In genomic region chr2:201260302-201260800, GRCh38 we compare ENCODE assay signal across 1 cellular context.
TF ChIP-seq lines count a peak whose summit lies in the region.

Gene CASP8 (plus strand): TSS chr2:201260536. CDS start chr2:201266487, 5,951 bp downstream.

TF ChIP-seq in HepG2, 621 proteins besides CTCF, POLR2A, EP300 and RAD21 (continued from another document and continues in another):
- peak; percentile 70 for TF ChIP-seq ARID5B (CRISPR knock-in tag; IDR thresholded peaks at IDR 0.05)
- no peak for TF ChIP-seq LCORL (IDR thresholded peaks at IDR 0.05)
- TF ChIP-seq LCORL (CRISPR knock-in tag; IDR thresholded peaks at IDR 0.05): 0 out of 2 replicates have a peak, but pooled peaks have one; percentile 36
- TF ChIP-seq RXRA (CRISPR knock-in tag; IDR thresholded peaks at IDR 0.05): 0 out of 2 replicates have a peak, but pooled peaks have one; percentile 13
- no peak for TF ChIP-seq KDM5A (IDR thresholded peaks at IDR 0.05; ENCODE audit: borderline replicate concordance, low read length)
- TF ChIP-seq ZNF12 (CRISPR knock-in tag; IDR thresholded peaks at IDR 0.05): no peak
- TF ChIP-seq U2AF1 (optimal IDR thresholded peaks at IDR 0.05; ENCODE audit: low read depth, low read length): no peak
- TF ChIP-seq HCFC1 (IDR thresholded peaks at IDR 0.05; ENCODE audit: low read depth, low read length): no peak; the same call in 1 of the 2 replicates
- TF ChIP-seq USF2 (IDR thresholded peaks at IDR 0.05; ENCODE audit: low read depth, low read length): no peak
- TF ChIP-seq USF2 (CRISPR knock-in tag; IDR thresholded peaks at IDR 0.05; ENCODE audit: borderline replicate concordance): no peak
- 0 out of 2 replicates have a peak, but pooled peaks have one; percentile 48 for TF ChIP-seq ZNF777 (CRISPR knock-in tag; IDR thresholded peaks at IDR 0.05)
- TF ChIP-seq ZNF674 (CRISPR knock-in tag; IDR thresholded peaks at IDR 0.05; ENCODE audit: low read depth): no peak
- peak; percentile 88 for TF ChIP-seq CEBPG (CRISPR knock-in tag; IDR thresholded peaks at IDR 0.05)
- TF ChIP-seq YEATS2 (CRISPR knock-in tag; IDR thresholded peaks at IDR 0.05; ENCODE audit: borderline replicate concordance): peak; percentile 44; the same call in 1 of the 2 replicates
- no peak for TF ChIP-seq ZNF121 (CRISPR knock-in tag; IDR thresholded peaks at IDR 0.05)
- TF ChIP-seq KDM6A (CRISPR knock-in tag; IDR thresholded peaks at IDR 0.05; ENCODE audit: low read depth): no peak
- TF ChIP-seq ZNF101 (CRISPR knock-in tag; IDR thresholded peaks at IDR 0.05; ENCODE audit: borderline replicate concordance, low read depth): no peak
- no peak for TF ChIP-seq PHF21A (CRISPR knock-in tag; IDR thresholded peaks at IDR 0.05)
- TF ChIP-seq MYC (CRISPR knock-in tag; IDR thresholded peaks at IDR 0.05; ENCODE audit: borderline replicate concordance): no peak; the same call in 1 of the 2 replicates
- TF ChIP-seq TOPORS (CRISPR knock-in tag; IDR thresholded peaks at IDR 0.05): no peak
- no peak for TF ChIP-seq TBP (CRISPR knock-in tag; IDR thresholded peaks at IDR 0.05)
- no peak for TF ChIP-seq KLF13 (CRISPR knock-in tag; IDR thresholded peaks at IDR 0.05)
- TF ChIP-seq, protein P1, sequence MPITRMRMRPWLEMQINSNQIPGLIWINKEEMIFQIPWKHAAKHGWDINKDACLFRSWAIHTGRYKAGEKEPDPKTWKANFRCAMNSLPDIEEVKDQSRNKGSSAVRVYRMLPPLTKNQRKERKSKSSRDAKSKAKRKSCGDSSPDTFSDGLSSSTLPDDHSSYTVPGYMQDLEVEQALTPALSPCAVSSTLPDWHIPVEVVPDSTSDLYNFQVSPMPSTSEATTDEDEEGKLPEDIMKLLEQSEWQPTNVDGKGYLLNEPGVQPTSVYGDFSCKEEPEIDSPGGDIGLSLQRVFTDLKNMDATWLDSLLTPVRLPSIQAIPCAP (CRISPR knock-in tag; IDR thresholded peaks at IDR 0.05; ENCODE audit: low read depth): no peak
- TF ChIP-seq, protein P2, sequence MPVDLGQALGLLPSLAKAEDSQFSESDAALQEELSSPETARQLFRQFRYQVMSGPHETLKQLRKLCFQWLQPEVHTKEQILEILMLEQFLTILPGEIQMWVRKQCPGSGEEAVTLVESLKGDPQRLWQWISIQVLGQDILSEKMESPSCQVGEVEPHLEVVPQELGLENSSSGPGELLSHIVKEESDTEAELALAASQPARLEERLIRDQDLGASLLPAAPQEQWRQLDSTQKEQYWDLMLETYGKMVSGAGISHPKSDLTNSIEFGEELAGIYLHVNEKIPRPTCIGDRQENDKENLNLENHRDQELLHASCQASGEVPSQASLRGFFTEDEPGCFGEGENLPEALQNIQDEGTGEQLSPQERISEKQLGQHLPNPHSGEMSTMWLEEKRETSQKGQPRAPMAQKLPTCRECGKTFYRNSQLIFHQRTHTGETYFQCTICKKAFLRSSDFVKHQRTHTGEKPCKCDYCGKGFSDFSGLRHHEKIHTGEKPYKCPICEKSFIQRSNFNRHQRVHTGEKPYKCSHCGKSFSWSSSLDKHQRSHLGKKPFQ (CRISPR knock-in tag; IDR thresholded peaks at IDR 0.05; ENCODE audit: insufficient replicate concordance): no peak
- TF ChIP-seq ZNF280D (CRISPR knock-in tag; IDR thresholded peaks at IDR 0.05): no peak
- TF ChIP-seq ZFP41 (CRISPR knock-in tag; IDR thresholded peaks at IDR 0.05; ENCODE audit: borderline replicate concordance): no peak
- TF ChIP-seq ZNF703 (CRISPR knock-in tag; IDR thresholded peaks at IDR 0.05; ENCODE audit: borderline replicate concordance): no peak
- no peak for TF ChIP-seq ATAD3A (CRISPR knock-in tag; IDR thresholded peaks at IDR 0.05)
- no peak for TF ChIP-seq MED13 (CRISPR knock-in tag; IDR thresholded peaks at IDR 0.05)
- TF ChIP-seq IRF2 (CRISPR knock-in tag; IDR thresholded peaks at IDR 0.05): 0 out of 2 replicates have a peak, but pooled peaks have one; percentile 23
- TF ChIP-seq ZNF3 (CRISPR knock-in tag; IDR thresholded peaks at IDR 0.05): no peak
- TF ChIP-seq UBTF (CRISPR knock-in tag; IDR thresholded peaks at IDR 0.05): no peak
- TF ChIP-seq, protein P3, sequence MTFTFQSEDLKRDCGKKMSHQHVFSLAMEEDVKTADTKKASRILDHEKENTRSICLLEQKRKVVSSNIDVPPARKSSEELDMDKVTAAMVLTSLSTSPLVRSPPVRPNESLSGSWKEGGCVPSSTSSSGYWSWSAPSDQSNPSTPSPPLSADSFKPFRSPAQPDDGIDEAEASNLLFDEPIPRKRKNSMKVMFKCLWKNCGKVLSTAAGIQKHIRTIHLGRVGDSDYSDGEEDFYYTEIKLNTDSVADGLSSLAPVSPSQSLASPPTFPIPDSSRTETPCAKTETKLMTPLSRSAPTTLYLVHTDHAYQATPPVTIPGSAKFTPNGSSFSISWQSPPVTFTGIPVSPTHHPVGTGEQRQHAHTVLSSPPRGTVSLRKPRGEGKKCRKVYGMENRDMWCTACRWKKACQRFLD (CRISPR knock-in tag; IDR thresholded peaks at IDR 0.05; ENCODE audit: borderline replicate concordance): no peak
- TF ChIP-seq ARHGAP35 (CRISPR knock-in tag; IDR thresholded peaks at IDR 0.05; ENCODE audit: borderline replicate concordance): no peak
- TF ChIP-seq LRRFIP1 (CRISPR knock-in tag; conservative IDR thresholded peaks at IDR 0.05): no peak
- no peak for TF ChIP-seq TEF (CRISPR knock-in tag; IDR thresholded peaks at IDR 0.05)
- TF ChIP-seq ZFP1 (CRISPR knock-in tag; IDR thresholded peaks at IDR 0.05): no peak
- TF ChIP-seq RORA (CRISPR knock-in tag; IDR thresholded peaks at IDR 0.05): no peak
- peak; percentile 39; the same call in 1 of the 2 replicates for TF ChIP-seq ZNF574 (CRISPR knock-in tag; IDR thresholded peaks at IDR 0.05)
- no peak for TF ChIP-seq JUNB (CRISPR knock-in tag; IDR thresholded peaks at IDR 0.05; ENCODE audit: borderline replicate concordance)
